ENCODE assay signal across 10 cellular contexts in the genomic region with DNA sequence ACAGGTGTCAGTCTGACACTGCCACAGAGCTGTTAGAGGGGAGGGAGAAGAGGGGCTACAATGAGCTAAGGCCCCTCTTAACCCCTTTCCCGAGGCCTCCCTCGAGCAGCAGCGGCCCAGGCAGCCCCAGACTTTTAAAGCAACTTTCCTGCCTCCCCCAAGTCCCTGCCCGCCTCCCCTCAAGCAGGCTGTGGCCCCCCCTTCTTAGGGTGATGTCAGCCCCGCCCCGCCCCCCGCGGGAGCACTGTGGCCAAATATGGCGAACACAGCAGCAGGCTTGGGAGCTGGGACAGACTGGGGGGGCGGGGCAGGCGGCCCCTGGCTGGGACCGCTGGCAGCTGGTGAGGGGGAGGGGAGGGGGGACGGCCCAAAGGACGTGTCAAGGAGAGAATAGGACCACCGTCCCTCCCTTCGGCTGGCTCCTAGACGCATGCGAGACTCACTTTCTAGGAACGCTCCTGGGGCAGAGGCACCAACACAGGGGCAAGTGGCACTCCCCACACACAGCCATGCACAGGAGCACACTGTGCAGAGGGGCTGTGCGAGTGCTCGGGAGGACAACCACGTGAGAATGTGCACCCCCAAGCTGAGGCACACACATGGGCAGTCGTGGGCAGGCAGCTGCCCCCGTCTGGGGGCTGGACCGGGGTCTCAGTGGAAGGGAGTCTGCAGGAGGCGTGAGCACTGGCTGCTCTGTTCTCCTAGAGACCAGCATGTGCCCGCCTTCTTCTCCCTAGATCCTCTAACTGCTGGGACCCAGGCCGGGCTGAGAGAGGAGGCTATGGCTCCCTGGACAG. TPM values are rescaled to one million over a fixed set of nuclear protein-coding genes. Genes with fewer than 3 reads are reported as not detected.
DNase-seq lines count a peak whose midpoint lies in the region; ATAC-seq and TF ChIP-seq lines count a peak whose summit lies in the region.
"Had no signal": no experiment of that assay in that cellular context is flagged by ENCODE, and none has a peak within 500 bp of the region (broad histone marks: within the 10 kb centered on the region; RNA-seq: fewer than 3 reads in every experiment).

No MANE protein-coding gene starts in this region.

- no peak for TF ChIP-seq CTCF in BJ (IDR thresholded peaks at IDR 0.05; ENCODE audit: insufficient read depth, low read depth, low read length)
- no peak for TF ChIP-seq CTCF in foreskin keratinocyte (conservative IDR thresholded peaks at IDR 0.05)

- H2AFZ ChIP-seq in neuronal stem cell (ENCODE audit: low read length): peak overlapping the region; percentile 66

- peaks cover 3% of the 10 kb centered on the region for H3K27me3 Mint-ChIP-seq in activated CD8-positive, alpha-beta memory T cell treated with anti-CD3 and anti-CD28 coated beads, Interleukin-2, amount 10 ng/mL, durations not matched to agents 7 days and 5 days

- H2BK12ac ChIP-seq in neuronal stem cell (ENCODE audit: low read length): peak overlapping the region; percentile 96

- peaks cover 14% of the 10 kb centered on the region for H3K4me1 Mint-ChIP-seq in activated CD8-positive, alpha-beta memory T cell treated with anti-CD3 and anti-CD28 coated beads, Interleukin-2, amount 10 ng/mL, durations not matched to agents 7 days and 5 days

- WGBS in neuronal stem cell (ENCODE audit: extremely low coverage in 2 of 2, insufficient read length in 2 of 2, insufficient replicate concordance in 1 of 2), 2 donors: no CpG with 5 or more reads among the region's 28 CpGs

- no peak overlapping the region for H3K4me3 Mint-ChIP-seq in activated CD8-positive, alpha-beta memory T cell treated with anti-CD3 and anti-CD28 coated beads, Interleukin-2, amount 10 ng/mL, durations not matched to agents 7 days and 5 days
- H3K4me3 Mint-ChIP-seq: memory B cell had no signal

- H3K4ac ChIP-seq in neuronal stem cell (ENCODE audit: low read length): no peak overlapping the region

- no peaks in the 10 kb centered on the region for H3K9me3 Mint-ChIP-seq in activated CD8-positive, alpha-beta memory T cell treated with anti-CD3 and anti-CD28 coated beads, Interleukin-2, amount 10 ng/mL, durations not matched to agents 7 days and 5 days (ENCODE audit: low read depth)
- H3K9me3 Mint-ChIP-seq: memory B cell had no signal

- no peaks in the 10 kb centered on the region for H3K36me3 Mint-ChIP-seq in activated CD8-positive, alpha-beta memory T cell treated with anti-CD3 and anti-CD28 coated beads, Interleukin-2, amount 10 ng/mL, durations not matched to agents 7 days and 5 days
- H3K36me3 Mint-ChIP-seq: memory B cell had no signal

- peak overlapping the region; percentile 98 for H3K18ac ChIP-seq in neuronal stem cell (ENCODE audit: low read length)

- no peak for DNase-seq in BJ (ENCODE audit: low read depth)
- peak; percentile 58 for DNase-seq in NT2/D1 (ENCODE audit: low read depth, low spot score)
- no peak for DNase-seq in foreskin keratinocyte
- DNase-seq in neuronal stem cell (ENCODE audit: low spot score): peak; percentile 76
- no peak for DNase-seq in KBM-7
- no peak for DNase-seq in activated CD8-positive, alpha-beta memory T cell treated with anti-CD3 and anti-CD28 coated beads, Interleukin-2, amount 10 ng/mL, durations not matched to agents 7 days and 5 days
- DNase-seq in stimulated activated naive CD4-positive, alpha-beta T cell (lab: John Stamatoyannopoulos, UW): no peak

- H3K9ac ChIP-seq in NT2/D1 (ENCODE audit: insufficient read length, low read depth) (peak overlapping the region; percentile 79), neuronal stem cell (ENCODE audit: low read depth, low read length, poor library complexity) (peak overlapping the region; percentile 86)

- H3K9me3 ChIP-seq in NT2/D1 (ENCODE audit: insufficient read depth, low read length) (no peaks in the 10 kb centered on the region), neuronal stem cell (replicated peaks in 1 of 2; ENCODE audit: control insufficient read depth in 2 of 2, insufficient read depth in 1 of 2, low read depth in 1 of 2, low read length in 2 of 2) (peaks cover 0 to 2% of the 10 kb centered on the region in 2 donors)

- H4K8ac ChIP-seq in neuronal stem cell (ENCODE audit: low read depth, low read length): no peak overlapping the region

- in situ Hi-C loops in KBM-7 (cut with MboI; ENCODE audit: low pct_unique_long_range_greater_than_20kb, low sequenced_read_pairs): no loop called here

- peak overlapping the region; percentile 70 for H3K4me2 ChIP-seq in neuronal stem cell (ENCODE audit: insufficient read depth, low read length, poor library complexity, severe bottlenecking)

- H2AK5ac ChIP-seq in neuronal stem cell (ENCODE audit: low read depth, low read length): peak overlapping the region; percentile 97

- peak overlapping the region; percentile 98 for H2BK15ac ChIP-seq in neuronal stem cell (ENCODE audit: low read length)

- H3K4me3 ChIP-seq in BJ (ENCODE audit: low read depth, low read length) (0 out of 2 replicates have a peak overlapping the region, but pooled peaks have one; percentile 5), NT2/D1 (ENCODE audit: insufficient read length, low read depth) (peak overlapping the region; percentile 46), neuronal stem cell (ENCODE audit: low read length in 2 of 2) (peak overlapping the region; percentile 40 to 65)

- H3K23ac ChIP-seq in neuronal stem cell (ENCODE audit: low read depth, low read length, poor library complexity): peak overlapping the region; percentile 87

- no peak overlapping the region for H3K27ac Mint-ChIP-seq in activated CD8-positive, alpha-beta memory T cell treated with anti-CD3 and anti-CD28 coated beads, Interleukin-2, amount 10 ng/mL, durations not matched to agents 7 days and 5 days
- H3K27ac Mint-ChIP-seq: memory B cell had no signal

- H3K36me3 ChIP-seq in BJ (ENCODE audit: control insufficient read depth, insufficient read depth, low read length) (peaks cover 2% of the 10 kb centered on the region; the same call in 1 of the 2 replicates), NT2/D1 (ENCODE audit: insufficient read depth, insufficient read length, low read length) (peaks cover 18% of the 10 kb centered on the region), neuronal stem cell (replicated peaks in 1 of 2; ENCODE audit: control insufficient read depth in 2 of 2, insufficient read depth in 2 of 2, low read length in 2 of 2) (peaks cover 3 to 14% of the 10 kb centered on the region in 2 donors)

- H3K4me1 ChIP-seq in NT2/D1 (ENCODE audit: insufficient read depth, insufficient read length) (peaks cover 51% of the 10 kb centered on the region), foreskin keratinocyte (peaks cover 45% of the 10 kb centered on the region), neuronal stem cell (ENCODE audit: control insufficient read depth in 2 of 2, insufficient read depth in 1 of 2, low read depth in 1 of 2, low read length in 2 of 2) (peaks cover 61 to 78% of the 10 kb centered on the region in 2 donors)

- H3K79me1 ChIP-seq in neuronal stem cell (ENCODE audit: low read depth, low read length): peaks cover 14% of the 10 kb centered on the region

- H4K91ac ChIP-seq in neuronal stem cell (ENCODE audit: low read depth, low read length, poor library complexity): peak overlapping the region; percentile 68

- peak overlapping the region; percentile 13 for H2BK120ac ChIP-seq in neuronal stem cell (ENCODE audit: low read depth, low read length)

- H3K27ac ChIP-seq in foreskin keratinocyte (peak overlapping the region; percentile 2), neuronal stem cell (replicated peaks; ENCODE audit: low read length) (peak overlapping the region; percentile 88)

- ATAC-seq in foreskin keratinocyte: no peak
- no peak for ATAC-seq in GM18868 (IDR thresholded peaks at IDR 0.05; ENCODE audit: unreplicated experiment)
- no peak for ATAC-seq in activated CD8-positive, alpha-beta memory T cell treated with anti-CD3 and anti-CD28 coated beads, Interleukin-2, amount 10 ng/mL, durations not matched to agents 7 days and 5 days

- peak overlapping the region; percentile 97 for H3K14ac ChIP-seq in neuronal stem cell (ENCODE audit: low read length)

- no peaks in the 10 kb centered on the region for H3K27me3 ChIP-seq in BJ (ENCODE audit: control insufficient read depth, insufficient read depth, low read length)
- no peaks in the 10 kb centered on the region for H3K27me3 ChIP-seq in NT2/D1 (ENCODE audit: insufficient read depth, insufficient read length)
- H3K27me3 ChIP-seq in foreskin keratinocyte: no peaks in the 10 kb centered on the region
- no peaks in the 10 kb centered on the region for H3K27me3 ChIP-seq in neuronal stem cell (ENCODE audit: control insufficient read depth in 3 of 3, insufficient read depth in 3 of 3, low read depth in 1 of 3, low read length in 3 of 3)

- CTCF ChIA-PET in BJ (lab: Yijun Ruan, JAX): interaction anchor here (0.5 to 1.2 kb wide), 4 partner anchors 19 to 196 kb away, joined by 3 to 4 read pairs (median 3); no protein-coding TSS in a partner anchor
- CTCF ChIA-PET in activated CD8-positive, alpha-beta memory T cell treated with anti-CD3 and anti-CD28 coated beads, Interleukin-2, amount 10 ng/mL, durations not matched to agents 7 days and 5 days (lab: Charles Lee): no interaction called here

- POLR2A ChIA-PET in BJ (lab: Charles Lee): no interaction called here

- peak overlapping the region; percentile 87 for H2BK5ac ChIP-seq in neuronal stem cell (ENCODE audit: low read length)

RNA-seq across cellular contexts. Expression of a gene that starts 6.7 kb away (rescaled TPM):
- 22.5 and 40.6 TPM in 2 replicates for polyA plus RNA-seq in BJ (2011; rRNA removed)
- polyA minus RNA-seq in BJ (2011; rRNA and poly(A)+ RNA removed): 19.0 and 19.7 TPM in 2 replicates
- 14.0 and 14.9 TPM in 2 replicates for total RNA-seq in foreskin keratinocyte
- polyA plus RNA-seq in foreskin keratinocyte: 17.1 and 17.2 TPM in 2 replicates
- polyA plus RNA-seq in neuronal stem cell (2013, experiment 1 of 2): 37.2 TPM
- polyA plus RNA-seq in neuronal stem cell (2013, experiment 2 of 2): 37.9 TPM
- total RNA-seq in activated CD8-positive, alpha-beta memory T cell treated with anti-CD3 and anti-CD28 coated beads, Interleukin-2, amount 10 ng/mL, durations not matched to agents 7 days and 5 days: under 1 TPM in 1 of 2 experiments, not detected in 1; 0.16 TPM

RNA-seq across cellular contexts. Expression of a gene that starts 22.0 kb away (rescaled TPM):
- polyA plus RNA-seq in BJ (2011; rRNA removed) (2,524 and 2,691 TPM in 2 replicates), foreskin keratinocyte (2,218 and 2,342 TPM in 2 replicates)
- polyA minus RNA-seq in BJ (2011; rRNA and poly(A)+ RNA removed): 550 and 1,049 TPM in 2 replicates
- 1,635 and 1,748 TPM in 2 replicates for total RNA-seq in foreskin keratinocyte
- 2,893 TPM for polyA plus RNA-seq in neuronal stem cell (2013, experiment 1 of 2)
- polyA plus RNA-seq in neuronal stem cell (2013, experiment 2 of 2): 2,832 TPM
- 1,000 to 10,000 TPM; 1,163 to 1,382 TPM for total RNA-seq in activated CD8-positive, alpha-beta memory T cell treated with anti-CD3 and anti-CD28 coated beads, Interleukin-2, amount 10 ng/mL, durations not matched to agents 7 days and 5 days

RNA-seq across cellular contexts. Expression of a gene that starts 22.5 kb away (rescaled TPM):
- polyA plus RNA-seq in BJ (2011; rRNA removed): not detected in 2 replicates
- polyA minus RNA-seq in BJ (2011; rRNA and poly(A)+ RNA removed): not detected in 2 replicates
- not detected in 2 replicates for total RNA-seq in foreskin keratinocyte
- not detected in 2 replicates for polyA plus RNA-seq in foreskin keratinocyte
- polyA plus RNA-seq in neuronal stem cell (2013, experiment 1 of 2): 2.8 TPM
- 2.3 TPM for polyA plus RNA-seq in neuronal stem cell (2013, experiment 2 of 2)
- not detected for total RNA-seq in activated CD8-positive, alpha-beta memory T cell treated with anti-CD3 and anti-CD28 coated beads, Interleukin-2, amount 10 ng/mL, durations not matched to agents 7 days and 5 days
- total RNA-seq: G401 had no signal

RNA-seq across cellular contexts. Expression of a gene that starts 38.1 kb away (rescaled TPM):
- polyA plus RNA-seq in BJ (2011; rRNA removed) (8.9 and 11.7 TPM in 2 replicates), foreskin keratinocyte (10.6 and 11.7 TPM in 2 replicates)
- polyA minus RNA-seq in BJ (2011; rRNA and poly(A)+ RNA removed): 7.5 and 10.4 TPM in 2 replicates
- total RNA-seq in foreskin keratinocyte: 14.0 and 14.5 TPM in 2 replicates
- polyA plus RNA-seq in neuronal stem cell (2013, experiment 1 of 2): 8.9 TPM
- 8.3 TPM for polyA plus RNA-seq in neuronal stem cell (2013, experiment 2 of 2)
- 10 to 100 TPM; 15.4 to 16.0 TPM for total RNA-seq in activated CD8-positive, alpha-beta memory T cell treated with anti-CD3 and anti-CD28 coated beads, Interleukin-2, amount 10 ng/mL, durations not matched to agents 7 days and 5 days

Comparison
In these comparisons a context has a peak if more than half of its experiments do, and no peak if none do; other contexts are left out.
1. DNase-seq: peak in NT2/D1 (single experiment) and neuronal stem cell (single experiment); none in BJ (single experiment), foreskin keratinocyte (0 of 2), KBM-7 (single experiment), activated CD8-positive, alpha-beta memory T cell treated with anti-CD3 and anti-CD28 coated beads, Interleukin-2, amount 10 ng/mL, durations not matched to agents 7 days and 5 days (single experiment) and stimulated activated naive CD4-positive, alpha-beta T cell (0 of 6).
2. RNA of a gene that starts 6.7 kb away (total RNA-seq): 14.0 to 14.9 TPM in foreskin keratinocyte; 0.16 TPM in activated CD8-positive, alpha-beta memory T cell treated with anti-CD3 and anti-CD28 coated beads, Interleukin-2, amount 10 ng/mL, durations not matched to agents 7 days and 5 days; every median in the first group is over 10 times any median in the second.
3. Peak in every context shown above with its lines, with median percentiles within 50 percentile points of each other: H3K4me3 ChIP-seq.